In genomic region chr11:9448576-9449352, GRCh38 we compare ENCODE assay signal across 34 cellular contexts.
"Had no signal": no experiment of that assay in that cellular context is flagged by ENCODE, and none has a peak within 500 bp of the region (broad histone marks: within the 10 kb centered on the region; RNA-seq: fewer than 3 reads in every experiment).

No MANE protein-coding gene starts in this region.

- H3K4me3 Mint-ChIP-seq: activated CD4-positive, alpha-beta T cell treated with anti-CD3 and anti-CD28 coated beads for 36 hours; activated CD4-positive, alpha-beta T cell treated with anti-CD3 and anti-CD28 coated beads, Interleukin-2, amount 10 ng/mL, durations not matched to agents 7 days and 5 days; activated CD8-positive, alpha-beta T cell treated with anti-CD3 and anti-CD28 coated beads for 36 hours; activated naive CD8-positive, alpha-beta T cell; activated T-cell treated with anti-CD3 and anti-CD28 coated beads, Interleukin-2, amount 50 U/mL, for 4 hours; activated T-helper 17 cell treated with anti-CD3 and anti-CD28 coated beads, Interleukin-2, amount 50 U/mL, for 72 hours; T-helper 17 cell; T-helper 2 cell treated with Interferon-gamma antibody and Interleukin-4, amounts not matched to agents 5 μg/mL and 100 μg/mL, for 36 hours had no signal

- H3K36me3 ChIP-seq: colonic mucosa had no signal

- H3K4me1 ChIP-seq: colonic mucosa, esophagus squamous epithelium, gastroesophageal sphincter, heart right ventricle had no signal

- ATAC-seq: activated CD4-positive, alpha-beta T cell treated with anti-CD3 and anti-CD28 coated beads for 36 hours; activated CD8-positive, alpha-beta T cell treated with anti-CD3 and anti-CD28 coated beads for 36 hours; activated T-cell treated with anti-CD3 and anti-CD28 coated beads, Interleukin-2, amount 50 U/mL, for 4 hours; activated T-helper 17 cell treated with anti-CD3 and anti-CD28 coated beads, Interleukin-2, amount 50 U/mL, for 72 hours; gastroesophageal sphincter; heart right ventricle; T-helper 17 cell had no signal

- H3K4me3 ChIP-seq: colonic mucosa, esophagus squamous epithelium, gastroesophageal sphincter, heart right ventricle had no signal

- H3K27me3 Mint-ChIP-seq: activated CD4-positive, alpha-beta T cell treated with anti-CD3 and anti-CD28 coated beads for 36 hours; activated CD4-positive, alpha-beta T cell treated with anti-CD3 and anti-CD28 coated beads, Interleukin-2, amount 10 ng/mL, durations not matched to agents 7 days and 5 days; activated CD8-positive, alpha-beta T cell treated with anti-CD3 and anti-CD28 coated beads for 36 hours; activated naive CD8-positive, alpha-beta T cell; activated T-helper 17 cell treated with anti-CD3 and anti-CD28 coated beads, Interleukin-2, amount 50 U/mL, for 72 hours; T-helper 17 cell had no signal

- DNase-seq: activated CD4-positive, alpha-beta T cell treated with anti-CD3 and anti-CD28 coated beads for 36 hours; activated CD4-positive, alpha-beta T cell treated with anti-CD3 and anti-CD28 coated beads, Interleukin-2, amount 10 ng/mL, durations not matched to agents 7 days and 5 days; activated CD4-positive, alpha-beta T cell treated with anti-CD3 and anti-CD28 coated beads, Interleukin-2, amount 50 U/mL, for 4 hours; activated CD4-positive, CD25-positive, alpha-beta regulatory T cell; activated CD4-positive, CD25-positive, alpha-beta regulatory T cell treated with anti-CD3 and anti-CD28 coated beads, Interleukin-2, amount 50 U/mL, for 72 hours; activated CD8-positive, alpha-beta memory T cell treated with anti-CD3 and anti-CD28 coated beads for 24 hours; activated CD8-positive, alpha-beta T cell treated with anti-CD3 and anti-CD28 coated beads for 36 hours; activated effector memory CD4-positive, alpha-beta T cell treated with Interleukin-2 at 50 U/mL for 16 hours; activated gamma-delta T cell treated with Interleukin-2 at 50 U/mL for 16 hours; activated naive CD4-positive, alpha-beta T cell treated with anti-CD3 and anti-CD28 coated beads, Interleukin-2, amount 50 U/mL, for 16 hours; activated naive CD4-positive, alpha-beta T cell treated with Interleukin-2 at 50 U/mL for 16 hours; activated T-cell treated with anti-CD3 and anti-CD28 coated beads, Interleukin-2, amount 50 U/mL, for 4 hours; amniotic stem cell; anterior cingulate cortex; brain microvascular endothelial cell; caudate nucleus; colonic mucosa; effector CD8-positive, alpha-beta T cell; esophagus squamous epithelium; foreskin melanocyte; heart right ventricle; T-helper 1 cell; T-helper 17 cell; T1000; WERI-Rb-1 had no signal

- FAIRE-seq: astrocyte, bronchial epithelial cell, endometrium, endothelial cell of umbilical vein had no signal

- H3K27ac ChIP-seq: brain microvascular endothelial cell, colonic mucosa, epithelial cell of prostate, esophagus squamous epithelium, gastroesophageal sphincter, heart right ventricle, WERI-Rb-1 had no signal

- H3K27ac Mint-ChIP-seq: activated CD4-positive, alpha-beta T cell treated with anti-CD3 and anti-CD28 coated beads for 36 hours; activated CD4-positive, alpha-beta T cell treated with anti-CD3 and anti-CD28 coated beads, Interleukin-2, amount 10 ng/mL, durations not matched to agents 7 days and 5 days; activated CD8-positive, alpha-beta T cell treated with anti-CD3 and anti-CD28 coated beads for 36 hours; activated naive CD8-positive, alpha-beta T cell; activated T-helper 17 cell treated with anti-CD3 and anti-CD28 coated beads, Interleukin-2, amount 50 U/mL, for 72 hours; T-helper 17 cell; T-helper 2 cell treated with Interferon-gamma antibody and Interleukin-4, amounts not matched to agents 5 μg/mL and 100 μg/mL, for 36 hours had no signal

- H3K9me3 ChIP-seq: colonic mucosa, esophagus squamous epithelium had no signal

- H3K27me3 ChIP-seq: brain microvascular endothelial cell, colonic mucosa, esophagus squamous epithelium, gastroesophageal sphincter, heart right ventricle had no signal

- H3K4me1 Mint-ChIP-seq: activated T-helper 17 cell treated with anti-CD3 and anti-CD28 coated beads, Interleukin-2, amount 50 U/mL, for 72 hours had no signal
